In genomic region chr2:181742908-181743722, GRCh38 we compare ENCODE assay signal across 8 cellular contexts.
A peak's percentile ranks its signal among the peaks of the same experiment; 100 is the strongest.
DNase-seq lines count a peak whose midpoint lies in the region; ATAC-seq, FAIRE-seq and TF ChIP-seq lines count a peak whose summit lies in the region.

No MANE protein-coding gene starts in this region.

- TF ChIP-seq POLR2A in NB4 (IDR thresholded peaks at IDR 0.05; ENCODE audit: extremely low read depth, insufficient read length), result no peak
- TF ChIP-seq POLR2A in endothelial cell of umbilical vein (IDR thresholded peaks at IDR 0.05; ENCODE audit: low read depth, low read length), result no peak

- H3K4me1 ChIP-seq in CD4-positive, alpha-beta memory T cell (ENCODE audit: insufficient read depth, low read length), result no peaks in the 10 kb centered on the region
- H3K4me1 ChIP-seq in endothelial cell of umbilical vein (ENCODE audit: control insufficient read depth, extremely low read depth, insufficient read depth, low read length), result peaks cover 15% of the 10 kb centered on the region

- POLR2A ChIA-PET in CD4-positive, alpha-beta memory T cell (lab: Charles Lee; ENCODE audit: partially characterized antibody), result no interaction called here
- POLR2A ChIA-PET in endothelial cell of umbilical vein (lab: Charles Lee), result interaction anchor here (1.2 to 1.7 kb wide), 2 partner anchors 149 to 162 kb away, joined by 8 read pairs; partner anchors contain the start of gene ITPRID2

- peak; percentile 76 for FAIRE-seq in endothelial cell of umbilical vein (lab: Jason Lieb, UNC)

- H3K9me3 Mint-ChIP-seq in CD4-positive, alpha-beta memory T cell, result no peaks in the 10 kb centered on the region

- H3K36me3 Mint-ChIP-seq in CD4-positive, alpha-beta memory T cell, result no peaks in the 10 kb centered on the region

- no TSS peak for BruUV-seq in endothelial cell of umbilical vein (replicated peaks; lab: Mats Ljungman, UMichigan)

- H3K9me2 ChIP-seq in SU-DHL-6 (replicated peaks; ENCODE audit: insufficient read depth, low read length), result no peaks in the 10 kb centered on the region

- H3K4me1 Mint-ChIP-seq in CD4-positive, alpha-beta memory T cell, result no peaks in the 10 kb centered on the region

- no peak overlapping the region for H3K27ac ChIP-seq in CD4-positive, alpha-beta memory T cell (ENCODE audit: low read depth, low read length)
- H3K27ac ChIP-seq in SU-DHL-6 (ENCODE audit: low read depth, low read length) (no peak overlapping the region), endothelial cell of umbilical vein (ENCODE audit: insufficient read depth, low read depth, low read length) (peak overlapping the region; percentile 34)

- H3K9me1 ChIP-seq in endothelial cell of umbilical vein (replicated peaks; ENCODE audit: control insufficient read depth, extremely low read depth, insufficient read depth, low read length), result no peaks in the 10 kb centered on the region

- H4K20me1 ChIP-seq in SU-DHL-6 (ENCODE audit: low read depth, low read length), result no peaks in the 10 kb centered on the region
- no peaks in the 10 kb centered on the region for H4K20me1 ChIP-seq in endothelial cell of umbilical vein (replicated peaks; ENCODE audit: control insufficient read depth, extremely low read depth, insufficient read depth, low read length)

- H3K4me3 ChIP-seq in CD4-positive, alpha-beta memory T cell (ENCODE audit: low read length in 2 of 2), result no peak overlapping the region
- H3K4me3 ChIP-seq in NB4 (ENCODE audit: low read depth, low read length) (no peak overlapping the region), SU-DHL-6 (ENCODE audit: insufficient read depth, low read length, poor library complexity, severe bottlenecking) (no peak overlapping the region), endothelial cell of umbilical vein (replicated peaks in 1 of 3; ENCODE audit: insufficient read depth in 1 of 3, low read depth in 1 of 3, low read length in 3 of 3) (no peak overlapping the region)

- CTCF ChIA-PET in CD4-positive, alpha-beta memory T cell (lab: Charles Lee; ENCODE audit: partially characterized antibody), result interaction anchor here (0.6 to 4.2 kb wide), 9 partner anchors 9 to 335 kb away, joined by 3 to 31 read pairs (median 3); no protein-coding TSS in a partner anchor
- CTCF ChIA-PET in endothelial cell of umbilical vein (lab: Charles Lee), result interaction anchor here (0.7 to 4.2 kb wide), 49 partner anchors 10 to 906 kb away, joined by 3 to 415 read pairs (median 5); partner anchors contain the start of genes ITPRID2 and PPP1R1C

- H3K4me2 ChIP-seq in SU-DHL-6 (ENCODE audit: low read depth, low read length, poor library complexity, severe bottlenecking) (no peak overlapping the region), endothelial cell of umbilical vein (ENCODE audit: insufficient read depth, low read length) (peak overlapping the region; percentile 70)

- H3K79me2 ChIP-seq in SU-DHL-6 (ENCODE audit: insufficient read depth, low read length) (no peaks in the 10 kb centered on the region), endothelial cell of umbilical vein (ENCODE audit: control insufficient read depth, insufficient read depth, low read length) (no peaks in the 10 kb centered on the region)

- H3K27ac Mint-ChIP-seq in CD4-positive, alpha-beta memory T cell, result no peak overlapping the region

- DNase-seq in CD4-positive, alpha-beta memory T cell, result peak in 4 of 5 donors; percentile 27 to 39 (median 34)
- DNase-seq in NB4 (ENCODE audit: low read depth), result peak; percentile 68
- DNase-seq in endothelial cell of umbilical vein (ENCODE audit: low read depth, low spot score), result peak; percentile 83
- DNase-seq in mucosa of gallbladder (ENCODE audit: low spot score), result peak; percentile 38
- DNase-seq in GM19238 (ENCODE audit: insufficient read length, low spot score), result no peak

- no peaks in the 10 kb centered on the region for H3K36me3 ChIP-seq in CD4-positive, alpha-beta memory T cell (ENCODE audit: insufficient read depth, low read length)
- H3K36me3 ChIP-seq in SU-DHL-6 (ENCODE audit: low read length) (no peaks in the 10 kb centered on the region), endothelial cell of umbilical vein (ENCODE audit: control insufficient read depth in 2 of 2, extremely low read depth in 1 of 2, insufficient read depth in 2 of 2, low read length in 2 of 2) (no peaks in the 10 kb centered on the region)

- H3F3A ChIP-seq in SU-DHL-6 (ENCODE audit: insufficient read depth), result no peaks in the 10 kb centered on the region

- ATAC-seq in GM19395 (IDR thresholded peaks at IDR 0.05; ENCODE audit: unreplicated experiment), result peak; percentile 67
- ATAC-seq in GM21576 (IDR thresholded peaks at IDR 0.05; ENCODE audit: unreplicated experiment), result no peak

- TF ChIP-seq CTCF in NB4 (IDR thresholded peaks at IDR 0.05; ENCODE audit: low read depth, low read length) (peak; percentile 51), SU-DHL-6 (IDR thresholded peaks at IDR 0.05; ENCODE audit: insufficient read depth, low read length, poor library complexity, severe bottlenecking) (peak; percentile 43), endothelial cell of umbilical vein (IDR thresholded peaks at IDR 0.05; ENCODE audit: extremely low read depth in 1 of 2, insufficient read depth in 1 of 2, low read depth in 1 of 2, low read length in 2 of 2) (peak; percentile 37 to 39)

- no peaks in the 10 kb centered on the region for H3K27me3 ChIP-seq in CD4-positive, alpha-beta memory T cell (ENCODE audit: insufficient read depth, low read length)
- H3K27me3 ChIP-seq in SU-DHL-6 (ENCODE audit: low read length) (no peaks in the 10 kb centered on the region), endothelial cell of umbilical vein (ENCODE audit: control insufficient read depth in 2 of 2, insufficient read depth in 2 of 2, low read length in 2 of 2) (no peaks in the 10 kb centered on the region)

- no peak overlapping the region for H3K9ac ChIP-seq in SU-DHL-6 (ENCODE audit: low read length)
- H3K9ac ChIP-seq in endothelial cell of umbilical vein (replicated peaks; ENCODE audit: extremely low read depth, insufficient read depth, low read length), result peak overlapping the region; percentile 2

- intact Hi-C loops in CD4-positive, alpha-beta memory T cell (cut with micrococcal nuclease), result loop anchor here (1.0 kb wide), 2 partner anchors 161 to 211 kb away; no protein-coding TSS in a partner anchor
- intact Hi-C loops in endothelial cell of umbilical vein (cut with micrococcal nuclease), result loop anchor here (1.0 to 2.0 kb wide), 9 partner anchors 36 to 908 kb away; no protein-coding TSS in a partner anchor

- no peaks in the 10 kb centered on the region for H3K9me3 ChIP-seq in CD4-positive, alpha-beta memory T cell (ENCODE audit: control insufficient read depth in 1 of 2, low read length in 2 of 2)
- H3K9me3 ChIP-seq in SU-DHL-6 (ENCODE audit: insufficient read depth, low read length) (no peaks in the 10 kb centered on the region), endothelial cell of umbilical vein (replicated peaks; ENCODE audit: control insufficient read depth, insufficient read depth, low read length) (no peaks in the 10 kb centered on the region)

- dilution Hi-C loops in endothelial cell of umbilical vein (cut with MboI; ENCODE audit: extremely low pct_ligation_motif_present, low sequenced_read_pairs), result no loop called here

- no peak overlapping the region for H2AFZ ChIP-seq in SU-DHL-6 (ENCODE audit: low read depth, low read length, severe bottlenecking)
- H2AFZ ChIP-seq in endothelial cell of umbilical vein (ENCODE audit: low read depth, low read length), result peak overlapping the region; percentile 62

- H3K27me3 Mint-ChIP-seq in CD4-positive, alpha-beta memory T cell, result peaks cover 4 to 6% of the 10 kb centered on the region in 2 donors

- no peak overlapping the region for H3K4me3 Mint-ChIP-seq in CD4-positive, alpha-beta memory T cell

TF ChIP-seq in endothelial cell of umbilical vein, 7 proteins besides CTCF, POLR2A, EP300 and RAD21:
- no peak for TF ChIP-seq MYC (IDR thresholded peaks at IDR 0.05; ENCODE audit: low read depth, low read length)
- no peak for TF ChIP-seq GATA2 (IDR thresholded peaks at IDR 0.05; ENCODE audit: insufficient read depth, insufficient read length, low read depth, low read length)
- TF ChIP-seq, protein P1, sequence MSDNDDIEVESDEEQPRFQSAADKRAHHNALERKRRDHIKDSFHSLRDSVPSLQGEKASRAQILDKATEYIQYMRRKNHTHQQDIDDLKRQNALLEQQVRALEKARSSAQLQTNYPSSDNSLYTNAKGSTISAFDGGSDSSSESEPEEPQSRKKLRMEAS (IDR thresholded peaks at IDR 0.05; ENCODE audit: insufficient read depth, insufficient read length), result no peak
- peak; percentile 12 for TF ChIP-seq FOS (IDR thresholded peaks at IDR 0.05; ENCODE audit: borderline replicate concordance, insufficient read depth, low read length)
- TF ChIP-seq JUN (IDR thresholded peaks at IDR 0.05; ENCODE audit: borderline replicate concordance, insufficient read depth, insufficient read length, low read depth), result peak; percentile 5
- no peak for TF ChIP-seq EZH2 (IDR thresholded peaks at IDR 0.05; ENCODE audit: borderline replicate concordance, low read depth, low read length, severe bottlenecking)
- no peak for TF ChIP-seq POLR2AphosphoS5 (IDR thresholded peaks at IDR 0.05; ENCODE audit: insufficient read depth, low read depth, low read length)
